13 cellular contexts compared by ENCODE assay signal in the genomic region with DNA sequence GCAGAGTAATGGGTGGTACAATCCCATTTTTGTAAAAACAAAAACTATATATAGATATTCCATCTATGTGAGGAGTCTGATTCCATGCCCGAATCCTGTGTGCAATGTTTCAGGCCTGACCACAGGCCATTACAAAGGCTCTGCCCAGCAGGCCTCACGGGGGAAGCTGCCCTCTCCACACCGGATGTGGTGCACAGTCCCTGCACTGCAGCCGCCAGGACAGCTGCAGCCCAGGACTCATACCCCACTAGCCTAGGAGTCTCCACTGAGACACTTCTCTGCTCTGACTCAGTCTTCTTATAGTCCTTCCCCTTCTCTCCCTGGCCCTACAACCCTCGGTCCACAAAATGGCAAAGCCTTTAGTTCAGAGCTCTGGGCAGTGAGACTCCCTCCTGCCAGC.
DNase-seq lines count a peak whose midpoint lies in the region; ATAC-seq and TF ChIP-seq lines count a peak whose summit lies in the region.
"Had no signal": no experiment of that assay in that cellular context is flagged by ENCODE, and none has a peak within 500 bp of the region (broad histone marks: within the 10 kb centered on the region; RNA-seq: fewer than 3 reads in every experiment).

No MANE protein-coding gene starts in this region.

- H3K27ac ChIP-seq in lower lobe of right lung (no peak overlapping the region), dorsolateral prefrontal cortex (peak overlapping the region in 2 of 59 donors; percentile 8 to 11)
- H3K27ac ChIP-seq: BLaER1, VCaP had no signal

- H3K4me1 ChIP-seq in lower lobe of right lung: no peaks in the 10 kb centered on the region

- H3K36me3 ChIP-seq in lower lobe of right lung: no peaks in the 10 kb centered on the region
- H3K36me3 ChIP-seq: BLaER1 had no signal

- H3K9me3 ChIP-seq in lower lobe of right lung: no peaks in the 10 kb centered on the region
- H3K9me3 ChIP-seq: BLaER1 had no signal

- H3K27me3 ChIP-seq in lower lobe of right lung (ENCODE audit: low read depth): no peaks in the 10 kb centered on the region
- H3K27me3 ChIP-seq in dorsolateral prefrontal cortex: no peaks in the 10 kb centered on the region
- H3K27me3 ChIP-seq: BLaER1 had no signal

- in situ Hi-C loops in SK-MEL-5 (cut with HindIII; ENCODE audit: low pct_unique_long_range_greater_than_20kb, low sequenced_read_pairs): no loop called here

- intact Hi-C loops in lower lobe of right lung (cut with DNase I) (no loop called here), dorsolateral prefrontal cortex (cut with DNase I) (loop anchor here in 1 of 2 donors (10.0 kb wide), 1 partner anchor 1470 kb away; no protein-coding TSS in a partner anchor)

- peak; percentile 60 for ATAC-seq in HG02798 (IDR thresholded peaks at IDR 0.05; ENCODE audit: poor library complexity, unreplicated experiment)
- peak; percentile 55 to 82 for ATAC-seq in lower lobe of right lung
- no peak for ATAC-seq in GM18520 (IDR thresholded peaks at IDR 0.05; ENCODE audit: unreplicated experiment)

- DNase-seq in CMK (ENCODE audit: low read depth) (peak; percentile 27), SK-MEL-5 (ENCODE audit: low read depth, low spot score) (peak; percentile 15), lower lobe of right lung (peak; percentile 52), SKM-1 (lab: John Stamatoyannopoulos, UW; ENCODE audit: unreplicated experiment) (no peak), dorsolateral prefrontal cortex (no peak)
- DNase-seq in stimulated activated CD4-positive, alpha-beta T cell treated with anti-CD3 and anti-CD28 coated beads, Interleukin-2, amount 100 ng/mL, for 48 hours: no peak
- DNase-seq: activated naive CD4-positive, alpha-beta T cell treated with anti-CD3 and anti-CD28 coated beads, Interleukin-2, amount 10 ng/mL, durations not matched to agents 7 days and 5 days; KG1; kidney had no signal

- H3K4me3 ChIP-seq in lower lobe of right lung: no peak overlapping the region
- no peak overlapping the region for H3K4me3 ChIP-seq in dorsolateral prefrontal cortex
- H3K4me3 ChIP-seq: BLaER1 had no signal

- TF ChIP-seq CTCF in lower lobe of right lung (IDR thresholded peaks at IDR 0.05) (no peak), dorsolateral prefrontal cortex (IDR thresholded peaks at IDR 0.05 in 54 of 56, conservative IDR thresholded peaks at IDR 0.05 in 2 of 56; ENCODE audit: low read depth in 1 of 56, partially characterized antibody in 56 of 56) (no peak)

Comparison
In these comparisons a context has a peak if more than half of its experiments do, and no peak if none do; other contexts are left out.
1. DNase-seq: peak in CMK (single experiment), SK-MEL-5 (single experiment) and lower lobe of right lung (single experiment); none in SKM-1 (single experiment), stimulated activated CD4-positive, alpha-beta T cell treated with anti-CD3 and anti-CD28 coated beads, Interleukin-2, amount 100 ng/mL, for 48 hours (0 of 2) and dorsolateral prefrontal cortex (0 of 10).